ENCODE assay signal across 30 cellular contexts in the genomic region with DNA sequence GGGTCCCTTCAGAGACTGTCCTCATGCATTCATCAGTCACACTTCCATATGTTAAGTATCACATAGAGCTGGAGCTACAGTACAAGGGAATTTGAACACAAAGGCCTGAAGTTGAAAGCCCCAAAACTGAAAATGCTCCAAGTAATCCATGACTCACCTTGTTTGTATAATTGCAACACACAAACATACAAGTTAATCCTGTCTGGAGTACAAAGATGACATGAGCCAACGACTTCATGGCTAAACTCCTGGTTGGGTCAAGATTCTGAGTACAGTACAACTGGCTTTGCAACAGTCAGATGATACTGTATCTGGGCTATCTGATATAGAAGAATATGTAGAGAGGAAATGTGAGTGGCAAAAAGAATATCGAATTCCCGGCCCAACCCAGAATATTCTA.
DNase-seq lines count a peak whose midpoint lies in the region; TF ChIP-seq lines count a peak whose summit lies in the region.
"Had no signal": no experiment of that assay in that cellular context is flagged by ENCODE, and none has a peak within 500 bp of the region (broad histone marks: within the 10 kb centered on the region; RNA-seq: fewer than 3 reads in every experiment).

No MANE protein-coding gene starts in this region.

- no peak overlapping the region for H3K4me3 ChIP-seq in liver (ENCODE audit: low read depth in 1 of 3, low read length in 3 of 3)
- H3K4me3 ChIP-seq: MG63, stomach, tibial nerve had no signal

- 62% methylated on average over 3 of the region's 3 CpGs for WGBS in liver

- no peaks in the 10 kb centered on the region for H3K27me3 ChIP-seq in liver (ENCODE audit: control insufficient read depth in 4 of 4, insufficient read depth in 4 of 4, low read length in 3 of 4)
- H3K27me3 ChIP-seq: brain microvascular endothelial cell, MG63, stomach, tibial nerve had no signal

- H3K27me3 Mint-ChIP-seq in activated CD4-positive, alpha-beta T cell treated with anti-CD3 and anti-CD28 coated beads, Interleukin-2, amount 10 ng/mL, durations not matched to agents 7 days and 5 days = no peaks in the 10 kb centered on the region
- H3K27me3 Mint-ChIP-seq: activated naive CD8-positive, alpha-beta T cell treated with anti-CD3 and anti-CD28 coated beads, Interleukin-2, amount 10 ng/mL, durations not matched to agents 7 days and 5 days; memory B cell had no signal

- peak; percentile 44 to 59 for TF ChIP-seq RAD21 in liver (IDR thresholded peaks at IDR 0.05)

- no peak overlapping the region for H3K4me3 Mint-ChIP-seq in activated CD4-positive, alpha-beta T cell treated with anti-CD3 and anti-CD28 coated beads, Interleukin-2, amount 10 ng/mL, durations not matched to agents 7 days and 5 days
- H3K4me3 Mint-ChIP-seq: activated naive CD8-positive, alpha-beta T cell treated with anti-CD3 and anti-CD28 coated beads, Interleukin-2, amount 10 ng/mL, durations not matched to agents 7 days and 5 days; memory B cell; T-helper 2 cell treated with Interferon-gamma antibody and Interleukin-4, amounts not matched to agents 5 μg/mL and 100 μg/mL, for 36 hours had no signal

- DNase-seq in DMS53 (lab: John Stamatoyannopoulos, UW) (peak; percentile 76), RWPE1 (ENCODE audit: low spot score) (peak; percentile 7), epithelial cell of prostate (ENCODE audit: low read depth, low spot score) (peak; percentile 68), MV-4-11 (lab: John Stamatoyannopoulos, UW) (no peak), 8988T (no peak), posterior vena cava (ENCODE audit: low spot score) (no peak)
- DNase-seq in activated CD4-positive, alpha-beta T cell treated with anti-CD3 and anti-CD28 coated beads, Interleukin-2, amount 10 ng/mL, durations not matched to agents 7 days and 5 days = no peak
- DNase-seq: ACHN; activated CD4-positive, alpha-beta T cell treated with anti-CD3 and anti-CD28 coated beads, Interleukin-2, amount 50 U/mL, for 4 hours; activated CD8-positive, alpha-beta memory T cell treated with anti-CD3 and anti-CD28 coated beads, Interleukin-2, amount 50 U/mL, for 4 hours; activated naive CD8-positive, alpha-beta T cell treated with anti-CD3 and anti-CD28 coated beads, Interleukin-2, amount 10 ng/mL, durations not matched to agents 7 days and 5 days; brain microvascular endothelial cell; Calu3; cortex of kidney; EL; GOT3; IMR-90; MG63; NCI-H1436; NCI-H510A; nucleus accumbens; stimulated activated CD4-positive, alpha-beta T cell treated with anti-CD3 and anti-CD28 coated beads, Interleukin-4, amount 100 ng/mL, for 4 hours; stomach; WERI-Rb-1 had no signal

- no peaks in the 10 kb centered on the region for H3K9me3 Mint-ChIP-seq in activated CD4-positive, alpha-beta T cell treated with anti-CD3 and anti-CD28 coated beads, Interleukin-2, amount 10 ng/mL, durations not matched to agents 7 days and 5 days
- H3K9me3 Mint-ChIP-seq: activated naive CD8-positive, alpha-beta T cell treated with anti-CD3 and anti-CD28 coated beads, Interleukin-2, amount 10 ng/mL, durations not matched to agents 7 days and 5 days; memory B cell; T-helper 2 cell treated with Interferon-gamma antibody and Interleukin-4, amounts not matched to agents 5 μg/mL and 100 μg/mL, for 36 hours had no signal

- H3K4me1 ChIP-seq in liver (ENCODE audit: control insufficient read depth in 4 of 4, insufficient read depth in 4 of 4, low read length in 3 of 4) = peaks cover 0 to 8% (median 8%) of the 10 kb centered on the region in 4 donors
- H3K4me1 ChIP-seq: stomach, tibial nerve had no signal

- H3K9me3 ChIP-seq in liver (ENCODE audit: control insufficient read depth in 4 of 4, low read length in 3 of 4) = no peaks in the 10 kb centered on the region
- H3K9me3 ChIP-seq: MG63, stomach, tibial nerve had no signal

- intact Hi-C loops in posterior vena cava (cut with DNase I) = loop anchor here in 1 of 2 donors (10.0 kb wide), 1 partner anchor 318 kb away; no protein-coding TSS in a partner anchor

- POLR2A ChIA-PET in RWPE1 (lab: Yijun Ruan, JAX; ENCODE audit: low non-redundant PET) = no interaction called here
- POLR2A ChIA-PET in activated CD4-positive, alpha-beta T cell treated with anti-CD3 and anti-CD28 coated beads, Interleukin-2, amount 10 ng/mL, durations not matched to agents 7 days and 5 days (lab: Charles Lee) = no interaction called here

- CTCF ChIA-PET in RWPE1 (lab: Yijun Ruan, JAX) = interaction anchor here (0.7 kb wide), 1 partner anchor 1655 kb away, joined by 3 read pairs; no protein-coding TSS in a partner anchor
- CTCF ChIA-PET in activated CD4-positive, alpha-beta T cell treated with anti-CD3 and anti-CD28 coated beads, Interleukin-2, amount 10 ng/mL, durations not matched to agents 7 days and 5 days (lab: Charles Lee) = no interaction called here

- no peak overlapping the region for H3K27ac Mint-ChIP-seq in activated CD4-positive, alpha-beta T cell treated with anti-CD3 and anti-CD28 coated beads, Interleukin-2, amount 10 ng/mL, durations not matched to agents 7 days and 5 days
- H3K27ac Mint-ChIP-seq: activated naive CD8-positive, alpha-beta T cell treated with anti-CD3 and anti-CD28 coated beads, Interleukin-2, amount 10 ng/mL, durations not matched to agents 7 days and 5 days; memory B cell; T-helper 2 cell treated with Interferon-gamma antibody and Interleukin-4, amounts not matched to agents 5 μg/mL and 100 μg/mL, for 36 hours had no signal

- H3K36me3 Mint-ChIP-seq in activated CD4-positive, alpha-beta T cell treated with anti-CD3 and anti-CD28 coated beads, Interleukin-2, amount 10 ng/mL, durations not matched to agents 7 days and 5 days (ENCODE audit: low read depth) = no peaks in the 10 kb centered on the region
- H3K36me3 Mint-ChIP-seq: activated naive CD8-positive, alpha-beta T cell treated with anti-CD3 and anti-CD28 coated beads, Interleukin-2, amount 10 ng/mL, durations not matched to agents 7 days and 5 days; memory B cell had no signal

- TF ChIP-seq CTCF in RWPE1 (conservative IDR thresholded peaks at IDR 0.05; ENCODE audit: low read depth) (no peak), liver (IDR thresholded peaks at IDR 0.05; ENCODE audit: low read depth, low read length, missing input control) (no peak)

- no peaks in the 10 kb centered on the region for H3K4me1 Mint-ChIP-seq in activated CD4-positive, alpha-beta T cell treated with anti-CD3 and anti-CD28 coated beads, Interleukin-2, amount 10 ng/mL, durations not matched to agents 7 days and 5 days
- H3K4me1 Mint-ChIP-seq: activated naive CD8-positive, alpha-beta T cell treated with anti-CD3 and anti-CD28 coated beads, Interleukin-2, amount 10 ng/mL, durations not matched to agents 7 days and 5 days; memory B cell had no signal

- H3K36me3 ChIP-seq in liver (ENCODE audit: control insufficient read depth in 4 of 4, insufficient read depth in 3 of 4, low read depth in 1 of 4, low read length in 3 of 4) = no peaks in the 10 kb centered on the region
- H3K36me3 ChIP-seq: brain microvascular endothelial cell, MG63, stomach, tibial nerve, WERI-Rb-1 had no signal

- no peak overlapping the region for H3K27ac ChIP-seq in RWPE1
- no peak overlapping the region for H3K27ac ChIP-seq in epithelial cell of prostate
- H3K27ac ChIP-seq in liver (ENCODE audit: low read depth in 1 of 2, low read length in 2 of 2) = no peak overlapping the region
- H3K27ac ChIP-seq: brain microvascular endothelial cell, C4-2B, HL-60, stomach, tibial nerve, WERI-Rb-1 had no signal

- no peak overlapping the region for H3K9ac ChIP-seq in liver (ENCODE audit: low read depth in 1 of 2, low read length in 2 of 2)

TF ChIP-seq in liver, 16 proteins besides CTCF, POLR2A, EP300 and RAD21 (continues in another document):
- TF ChIP-seq JUND (IDR thresholded peaks at IDR 0.05) (peak; percentile 99), FOXA1 (IDR thresholded peaks at IDR 0.05) (peak; percentile 36), RXRA (IDR thresholded peaks at IDR 0.05) (peak; percentile 62 to 75), HNF4A (conservative IDR thresholded peaks at IDR 0.05) (peak; percentile 80 to 84), GABPA (IDR thresholded peaks at IDR 0.05 in 1 of 2, conservative IDR thresholded peaks at IDR 0.05 in 1 of 2) (no peak), FOXA2 (IDR thresholded peaks at IDR 0.05) (peak; percentile 71), YY1 (IDR thresholded peaks at IDR 0.05) (peak; percentile 45)
- TF ChIP-seq, protein P1, sequence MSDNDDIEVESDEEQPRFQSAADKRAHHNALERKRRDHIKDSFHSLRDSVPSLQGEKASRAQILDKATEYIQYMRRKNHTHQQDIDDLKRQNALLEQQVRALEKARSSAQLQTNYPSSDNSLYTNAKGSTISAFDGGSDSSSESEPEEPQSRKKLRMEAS (IDR thresholded peaks at IDR 0.05) = no peak
- TF ChIP-seq, protein P2, sequence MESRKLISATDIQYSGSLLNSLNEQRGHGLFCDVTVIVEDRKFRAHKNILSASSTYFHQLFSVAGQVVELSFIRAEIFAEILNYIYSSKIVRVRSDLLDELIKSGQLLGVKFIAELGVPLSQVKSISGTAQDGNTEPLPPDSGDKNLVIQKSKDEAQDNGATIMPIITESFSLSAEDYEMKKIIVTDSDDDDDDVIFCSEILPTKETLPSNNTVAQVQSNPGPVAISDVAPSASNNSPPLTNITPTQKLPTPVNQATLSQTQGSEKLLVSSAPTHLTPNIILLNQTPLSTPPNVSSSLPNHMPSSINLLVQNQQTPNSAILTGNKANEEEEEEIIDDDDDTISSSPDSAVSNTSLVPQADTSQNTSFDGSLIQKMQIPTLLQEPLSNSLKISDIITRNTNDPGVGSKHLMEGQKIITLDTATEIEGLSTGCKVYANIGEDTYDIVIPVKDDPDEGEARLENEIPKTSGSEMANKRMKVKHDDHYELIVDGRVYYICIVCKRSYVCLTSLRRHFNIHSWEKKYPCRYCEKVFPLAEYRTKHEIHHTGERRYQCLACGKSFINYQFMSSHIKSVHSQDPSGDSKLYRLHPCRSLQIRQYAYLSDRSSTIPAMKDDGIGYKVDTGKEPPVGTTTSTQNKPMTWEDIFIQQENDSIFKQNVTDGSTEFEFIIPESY (IDR thresholded peaks at IDR 0.05) = peak; percentile 43
- TF ChIP-seq, protein P3, sequence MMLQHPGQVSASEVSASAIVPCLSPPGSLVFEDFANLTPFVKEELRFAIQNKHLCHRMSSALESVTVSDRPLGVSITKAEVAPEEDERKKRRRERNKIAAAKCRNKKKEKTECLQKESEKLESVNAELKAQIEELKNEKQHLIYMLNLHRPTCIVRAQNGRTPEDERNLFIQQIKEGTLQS (IDR thresholded peaks at IDR 0.05) = peak; percentile 96

Comparison
In these comparisons a context has a peak if more than half of its experiments do, and no peak if none do; other contexts are left out.
1. DNase-seq: peak in DMS53 (single experiment), RWPE1 (single experiment) and epithelial cell of prostate (single experiment); none in MV-4-11 (single experiment), 8988T (single experiment), activated CD4-positive, alpha-beta T cell treated with anti-CD3 and anti-CD28 coated beads, Interleukin-2, amount 10 ng/mL, durations not matched to agents 7 days and 5 days (single experiment) and posterior vena cava (single experiment).